In genomic region chr14:77088645-77089044, GRCh38 we compare ENCODE assay signal across 22 cellular contexts. TPM values are rescaled to one million over a fixed set of nuclear protein-coding genes. Genes with fewer than 3 reads are reported as not detected.
DNase-seq lines count a peak whose midpoint lies in the region; FAIRE-seq and TF ChIP-seq lines count a peak whose summit lies in the region.
"Had no signal": no experiment of that assay in that cellular context is flagged by ENCODE, and none has a peak within 500 bp of the region (broad histone marks: within the 10 kb centered on the region; RNA-seq: fewer than 3 reads in every experiment).

No MANE protein-coding gene starts in this region.

- H2BK5ac ChIP-seq in mesendoderm (ENCODE audit: low read length) = no peak overlapping the region

- H2BK120ac ChIP-seq in mesendoderm (ENCODE audit: low read depth, low read length) = peak overlapping the region; percentile 61

- H3K9me3 Mint-ChIP-seq in type B pancreatic cell = peaks cover 8% of the 10 kb centered on the region
- peaks cover 10% of the 10 kb centered on the region for H3K9me3 Mint-ChIP-seq in activated CD4-positive, alpha-beta T cell treated with anti-CD3 and anti-CD28 coated beads, Interleukin-2, amount 10 ng/mL, durations not matched to agents 24 days and 14 days

- H2BK15ac ChIP-seq in mesendoderm (replicated peaks; ENCODE audit: low read depth) = no peak overlapping the region

- DNase-seq in LNCaP clone FGC (ENCODE audit: low read depth) (no peak), colonic mucosa (no peak), mesendoderm (no peak), type B pancreatic cell (ENCODE audit: extremely low spot score, unreplicated experiment) (no peak), H54 (ENCODE audit: insufficient read length, low spot score) (no peak), HuH-7 (ENCODE audit: low spot score) (no peak)
- DNase-seq in activated CD4-positive, alpha-beta T cell treated with anti-CD3 and anti-CD28 coated beads, Interleukin-2, amount 10 ng/mL, durations not matched to agents 24 days and 14 days = no peak
- DNase-seq: activated CD4-positive, alpha-beta T cell treated with anti-CD3 and anti-CD28 coated beads for 36 hours; activated naive CD4-positive, alpha-beta T cell treated with anti-CD3 and anti-CD28 coated beads for 36 hours; DND-41; mesenchymal stem cell; NCI-H1436; NCI-H226; stimulated activated CD4-positive, alpha-beta T cell treated with anti-CD3 and anti-CD28 coated beads, Interleukin-2, amount 100 ng/mL, for 24 hours had no signal

- no peaks in the 10 kb centered on the region for H3K79me2 ChIP-seq in mesendoderm (ENCODE audit: control insufficient read depth, insufficient read depth, low read length)

- H3K27ac Mint-ChIP-seq in type B pancreatic cell = peak overlapping the region; percentile 99
- no peak overlapping the region for H3K27ac Mint-ChIP-seq in activated CD4-positive, alpha-beta T cell treated with anti-CD3 and anti-CD28 coated beads, Interleukin-2, amount 10 ng/mL, durations not matched to agents 24 days and 14 days
- H3K27ac Mint-ChIP-seq: activated CD4-positive, alpha-beta T cell treated with anti-CD3 and anti-CD28 coated beads for 36 hours; activated naive CD4-positive, alpha-beta T cell treated with anti-CD3 and anti-CD28 coated beads for 36 hours; T-helper 2 cell treated with Interferon-gamma antibody and Interleukin-4, amounts not matched to agents 5 μg/mL and 100 μg/mL, for 36 hours had no signal

- H4K8ac ChIP-seq in mesendoderm (ENCODE audit: low read depth, low read length) = no peak overlapping the region

- H2AK5ac ChIP-seq in mesendoderm (ENCODE audit: low read length) = no peak overlapping the region

- no peaks in the 10 kb centered on the region for H3K27me3 Mint-ChIP-seq in type B pancreatic cell
- H3K27me3 Mint-ChIP-seq in activated CD4-positive, alpha-beta T cell treated with anti-CD3 and anti-CD28 coated beads, Interleukin-2, amount 10 ng/mL, durations not matched to agents 24 days and 14 days = peaks cover 14% of the 10 kb centered on the region
- H3K27me3 Mint-ChIP-seq: activated CD4-positive, alpha-beta T cell treated with anti-CD3 and anti-CD28 coated beads for 36 hours had no signal

- H3K27ac ChIP-seq in colonic mucosa (peak overlapping the region; percentile 9), mesendoderm (ENCODE audit: low read depth, low read length) (no peak overlapping the region)
- H3K27ac ChIP-seq: coronary artery, gastroesophageal sphincter, neutrophil, SJSA1 had no signal

- TF ChIP-seq CTCF in LNCaP clone FGC (IDR thresholded peaks at IDR 0.05; ENCODE audit: control insufficient read depth, extremely low read depth, insufficient read depth) (no peak), colonic mucosa (IDR thresholded peaks at IDR 0.05) (no peak), type B pancreatic cell (conservative IDR thresholded peaks at IDR 0.05) (no peak)

- H3K36me3 ChIP-seq in colonic mucosa (no peaks in the 10 kb centered on the region), mesendoderm (ENCODE audit: control insufficient read depth, insufficient read depth, low read length) (no peaks in the 10 kb centered on the region)
- H3K36me3 ChIP-seq: gastroesophageal sphincter, neutrophil, SJSA1 had no signal

- no CpG with 5 or more reads among the region's 2 CpGs for WGBS in mesendoderm (ENCODE audit: extremely low coverage, insufficient coverage, low lambda C conversion rate)

- no peak for TF ChIP-seq POLR2A in H54 (IDR thresholded peaks at IDR 0.05; ENCODE audit: low read depth, low read length)

- H3K56ac ChIP-seq in mesendoderm (ENCODE audit: low read length) = no peak overlapping the region

- H3K4ac ChIP-seq in mesendoderm (ENCODE audit: low read depth, low read length) = peak overlapping the region; percentile 83

- intact Hi-C loops in colonic mucosa (cut with DNase I) = no loop called here
- intact Hi-C loops in activated CD4-positive, alpha-beta T cell treated with anti-CD3 and anti-CD28 coated beads, Interleukin-2, amount 10 ng/mL, durations not matched to agents 24 days and 14 days (cut with micrococcal nuclease) = no loop called here

- peaks cover 4% of the 10 kb centered on the region for H3K36me3 Mint-ChIP-seq in type B pancreatic cell
- H3K36me3 Mint-ChIP-seq in activated CD4-positive, alpha-beta T cell treated with anti-CD3 and anti-CD28 coated beads, Interleukin-2, amount 10 ng/mL, durations not matched to agents 24 days and 14 days (ENCODE audit: low read depth) = no peaks in the 10 kb centered on the region

- H3K4me3 ChIP-seq in LNCaP clone FGC (ENCODE audit: low read depth, low read length) (peak overlapping the region; percentile 25), colonic mucosa (no peak overlapping the region), mesendoderm (ENCODE audit: low read length) (no peak overlapping the region)
- H3K4me3 ChIP-seq: coronary artery, gastroesophageal sphincter, SJSA1 had no signal

- H3K4me2 ChIP-seq in mesendoderm (ENCODE audit: low read length) = peak overlapping the region; percentile 4

- H3K9ac ChIP-seq in colonic mucosa (ENCODE audit: low read depth in 2 of 2, low read length in 2 of 2) (peak overlapping the region in 1 of 2 donors; percentile 47), mesendoderm (ENCODE audit: low read length) (no peak overlapping the region)

- H3K23ac ChIP-seq in mesendoderm (ENCODE audit: low read length) = no peak overlapping the region

- H3K9me3 ChIP-seq in colonic mucosa = no peaks in the 10 kb centered on the region
- H3K9me3 ChIP-seq: neutrophil had no signal

- H3K27me3 ChIP-seq in colonic mucosa = no peaks in the 10 kb centered on the region
- H3K27me3 ChIP-seq in mesendoderm (ENCODE audit: insufficient read depth, low read length, poor library complexity) = no peaks in the 10 kb centered on the region
- H3K27me3 ChIP-seq: gastroesophageal sphincter, neutrophil, SJSA1 had no signal

- H3K4me3 Mint-ChIP-seq in type B pancreatic cell = peak overlapping the region; percentile 69
- H3K4me3 Mint-ChIP-seq in activated CD4-positive, alpha-beta T cell treated with anti-CD3 and anti-CD28 coated beads, Interleukin-2, amount 10 ng/mL, durations not matched to agents 24 days and 14 days = no peak overlapping the region
- H3K4me3 Mint-ChIP-seq: activated CD4-positive, alpha-beta T cell treated with anti-CD3 and anti-CD28 coated beads for 36 hours; activated naive CD4-positive, alpha-beta T cell treated with anti-CD3 and anti-CD28 coated beads for 36 hours; T-helper 2 cell treated with Interferon-gamma antibody and Interleukin-4, amounts not matched to agents 5 μg/mL and 100 μg/mL, for 36 hours had no signal

- no peaks in the 10 kb centered on the region for H3K79me1 ChIP-seq in mesendoderm (ENCODE audit: low read length)

- H3K4me1 ChIP-seq in colonic mucosa (no peaks in the 10 kb centered on the region), mesendoderm (ENCODE audit: control insufficient read depth, low read depth, low read length) (peaks cover 15% of the 10 kb centered on the region)
- H3K4me1 ChIP-seq: gastroesophageal sphincter, SJSA1 had no signal

- H4K5ac ChIP-seq in mesendoderm (ENCODE audit: low read length) = no peak overlapping the region

- H3K4me1 Mint-ChIP-seq in type B pancreatic cell (ENCODE audit: unreplicated experiment) = peaks cover 28% of the 10 kb centered on the region
- peaks cover 5% of the 10 kb centered on the region for H3K4me1 Mint-ChIP-seq in activated CD4-positive, alpha-beta T cell treated with anti-CD3 and anti-CD28 coated beads, Interleukin-2, amount 10 ng/mL, durations not matched to agents 24 days and 14 days

- FAIRE-seq in H54 (lab: Jason Lieb, UNC) = no peak

- no peak overlapping the region for H3K18ac ChIP-seq in mesendoderm (ENCODE audit: low read length)

RNA-seq across cellular contexts. Expression of gene CIPC, which starts 9.4 kb away (rescaled TPM):
- total RNA-seq in colonic mucosa (10 to 100 TPM; 18.2 to 38.4 TPM), type B pancreatic cell (ENCODE audit: low replicate concordance) (27.2 and 34.0 TPM in 2 replicates)
- polyA plus RNA-seq in mesendoderm (2013, experiment 1 of 2) = 12.6 TPM
- 13.2 TPM for polyA plus RNA-seq in mesendoderm (2013, experiment 2 of 2)
- total RNA-seq in activated CD4-positive, alpha-beta T cell treated with anti-CD3 and anti-CD28 coated beads, Interleukin-2, amount 10 ng/mL, durations not matched to agents 24 days and 14 days = 12.7 and 14.0 TPM in 2 replicates

RNA-seq across cellular contexts. Expression of gene ZDHHC22, which starts 52.9 kb away (rescaled TPM):
- under 1 TPM; 0.07 to 0.42 TPM for total RNA-seq in colonic mucosa
- polyA plus RNA-seq in mesendoderm (2013, experiment 1 of 2) = 9.1 TPM
- 10.0 TPM for polyA plus RNA-seq in mesendoderm (2013, experiment 2 of 2)
- 0.24 TPM in 1 of 2 replicates, not detected in the other for total RNA-seq in type B pancreatic cell (ENCODE audit: low replicate concordance)
- total RNA-seq in activated CD4-positive, alpha-beta T cell treated with anti-CD3 and anti-CD28 coated beads, Interleukin-2, amount 10 ng/mL, durations not matched to agents 24 days and 14 days = not detected in 2 replicates
- total RNA-seq: activated CD4-positive, alpha-beta T cell treated with anti-CD3 and anti-CD28 coated beads for 36 hours; activated naive CD4-positive, alpha-beta T cell treated with anti-CD3 and anti-CD28 coated beads for 36 hours; sciatic nerve; subcutaneous adipose tissue had no signal
- polyA plus RNA-seq: BJ had no signal
